1 cellular context compared by ENCODE assay signal in genomic region chr11:118572075-118572913, GRCh38.
TF ChIP-seq lines count a peak whose summit lies in the region.

Gene ARCN1 (plus strand): TSS chr11:118572409. CDS start chr11:118572548, 139 bp downstream.

TF ChIP-seq in WTC11, 78 proteins besides CTCF, POLR2A, EP300 and RAD21 (continued from another document and continues in another):
- TF ChIP-seq SMAD3 (CRISPR knock-in tag; IDR thresholded peaks at IDR 0.05; ENCODE audit: borderline replicate concordance), result peak; percentile 66; the same call in 1 of the 2 replicates
- TF ChIP-seq TP53 (CRISPR knock-in tag; IDR thresholded peaks at IDR 0.05), result 0 out of 2 replicates have a peak, but pooled peaks have one; percentile 27
- no peak for TF ChIP-seq ZNF416 (CRISPR knock-in tag; IDR thresholded peaks at IDR 0.05)
- TF ChIP-seq ZNF671 (CRISPR knock-in tag; IDR thresholded peaks at IDR 0.05), result no peak
- TF ChIP-seq NR3C1 (CRISPR knock-in tag; conservative IDR thresholded peaks at IDR 0.05; ENCODE audit: low read depth), result no peak
- TF ChIP-seq EMX1 (CRISPR knock-in tag; IDR thresholded peaks at IDR 0.05), result no peak
- no peak for TF ChIP-seq KAT7 (CRISPR knock-in tag; IDR thresholded peaks at IDR 0.05; ENCODE audit: borderline replicate concordance)
- TF ChIP-seq GABPB1 (CRISPR knock-in tag; IDR thresholded peaks at IDR 0.05), result no peak; the same call in 1 of the 2 replicates
- TF ChIP-seq ZNF317 (CRISPR knock-in tag; IDR thresholded peaks at IDR 0.05; ENCODE audit: borderline replicate concordance, low read depth), result no peak
- TF ChIP-seq E2F5 (CRISPR knock-in tag; IDR thresholded peaks at IDR 0.05), result no peak
- no peak for TF ChIP-seq NFYB (CRISPR knock-in tag; conservative IDR thresholded peaks at IDR 0.05; ENCODE audit: low read depth)
- TF ChIP-seq, protein P1, sequence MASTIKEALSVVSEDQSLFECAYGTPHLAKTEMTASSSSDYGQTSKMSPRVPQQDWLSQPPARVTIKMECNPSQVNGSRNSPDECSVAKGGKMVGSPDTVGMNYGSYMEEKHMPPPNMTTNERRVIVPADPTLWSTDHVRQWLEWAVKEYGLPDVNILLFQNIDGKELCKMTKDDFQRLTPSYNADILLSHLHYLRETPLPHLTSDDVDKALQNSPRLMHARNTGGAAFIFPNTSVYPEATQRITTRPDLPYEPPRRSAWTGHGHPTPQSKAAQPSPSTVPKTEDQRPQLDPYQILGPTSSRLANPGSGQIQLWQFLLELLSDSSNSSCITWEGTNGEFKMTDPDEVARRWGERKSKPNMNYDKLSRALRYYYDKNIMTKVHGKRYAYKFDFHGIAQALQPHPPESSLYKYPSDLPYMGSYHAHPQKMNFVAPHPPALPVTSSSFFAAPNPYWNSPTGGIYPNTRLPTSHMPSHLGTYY (CRISPR knock-in tag; IDR thresholded peaks at IDR 0.05), result no peak
- no peak for TF ChIP-seq ZSCAN18 (CRISPR knock-in tag; IDR thresholded peaks at IDR 0.05)
- no peak for TF ChIP-seq E2F1 (CRISPR knock-in tag; IDR thresholded peaks at IDR 0.05)
- TF ChIP-seq USF2 (CRISPR knock-in tag; IDR thresholded peaks at IDR 0.05), result no peak
- no peak for TF ChIP-seq NR1H2 (CRISPR knock-in tag; IDR thresholded peaks at IDR 0.05)
- TF ChIP-seq, protein P2, sequence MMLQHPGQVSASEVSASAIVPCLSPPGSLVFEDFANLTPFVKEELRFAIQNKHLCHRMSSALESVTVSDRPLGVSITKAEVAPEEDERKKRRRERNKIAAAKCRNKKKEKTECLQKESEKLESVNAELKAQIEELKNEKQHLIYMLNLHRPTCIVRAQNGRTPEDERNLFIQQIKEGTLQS (CRISPR knock-in tag; conservative IDR thresholded peaks at IDR 0.05), result no peak
- TF ChIP-seq, protein P3, sequence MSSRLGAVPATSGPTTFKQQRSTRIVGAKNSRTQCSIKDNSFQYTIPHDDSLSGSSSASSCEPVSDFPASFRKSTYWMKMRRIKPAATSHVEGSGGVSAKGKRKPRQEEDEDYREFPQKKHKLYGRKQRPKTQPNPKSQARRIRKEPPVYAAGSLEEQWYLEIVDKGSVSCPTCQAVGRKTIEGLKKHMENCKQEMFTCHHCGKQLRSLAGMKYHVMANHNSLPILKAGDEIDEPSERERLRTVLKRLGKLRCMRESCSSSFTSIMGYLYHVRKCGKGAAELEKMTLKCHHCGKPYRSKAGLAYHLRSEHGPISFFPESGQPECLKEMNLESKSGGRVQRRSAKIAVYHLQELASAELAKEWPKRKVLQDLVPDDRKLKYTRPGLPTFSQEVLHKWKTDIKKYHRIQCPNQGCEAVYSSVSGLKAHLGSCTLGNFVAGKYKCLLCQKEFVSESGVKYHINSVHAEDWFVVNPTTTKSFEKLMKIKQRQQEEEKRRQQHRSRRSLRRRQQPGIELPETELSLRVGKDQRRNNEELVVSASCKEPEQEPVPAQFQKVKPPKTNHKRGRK (CRISPR knock-in tag; IDR thresholded peaks at IDR 0.05; ENCODE audit: borderline replicate concordance), result no peak
- no peak for TF ChIP-seq ZNF423 (CRISPR knock-in tag; IDR thresholded peaks at IDR 0.05)
- TF ChIP-seq PREB (CRISPR knock-in tag; IDR thresholded peaks at IDR 0.05; ENCODE audit: borderline replicate concordance), result no peak
- TF ChIP-seq ZNF232 (CRISPR knock-in tag; IDR thresholded peaks at IDR 0.05), result peak; percentile 83; the same call in 1 of the 2 replicates
- TF ChIP-seq, protein P4, sequence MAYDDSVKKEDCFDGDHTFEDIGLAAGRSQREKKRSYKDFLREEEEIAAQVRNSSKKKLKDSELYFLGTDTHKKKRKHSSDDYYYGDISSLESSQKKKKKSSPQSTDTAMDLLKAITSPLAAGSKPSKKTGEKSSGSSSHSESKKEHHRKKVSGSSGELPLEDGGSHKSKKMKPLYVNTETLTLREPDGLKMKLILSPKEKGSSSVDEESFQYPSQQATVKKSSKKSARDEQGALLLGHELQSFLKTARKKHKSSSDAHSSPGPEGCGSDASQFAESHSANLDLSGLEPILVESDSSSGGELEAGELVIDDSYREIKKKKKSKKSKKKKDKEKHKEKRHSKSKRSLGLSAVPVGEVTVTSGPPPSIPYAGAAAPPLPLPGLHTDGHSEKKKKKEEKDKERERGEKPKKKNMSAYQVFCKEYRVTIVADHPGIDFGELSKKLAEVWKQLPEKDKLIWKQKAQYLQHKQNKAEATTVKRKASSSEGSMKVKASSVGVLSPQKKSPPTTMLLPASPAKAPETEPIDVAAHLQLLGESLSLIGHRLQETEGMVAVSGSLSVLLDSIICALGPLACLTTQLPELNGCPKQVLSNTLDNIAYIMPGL (CRISPR knock-in tag; IDR thresholded peaks at IDR 0.05), result peak; percentile 77; the same call in 1 of the 2 replicates
- TF ChIP-seq TEAD4 (CRISPR knock-in tag; IDR thresholded peaks at IDR 0.05), result no peak
- TF ChIP-seq NR2C2 (CRISPR knock-in tag; IDR thresholded peaks at IDR 0.05), result peak; percentile 56; the same call in 1 of the 2 replicates
- peak; percentile 79; the same call in 1 of the 2 replicates for TF ChIP-seq FOXP1 (CRISPR knock-in tag; IDR thresholded peaks at IDR 0.05; ENCODE audit: borderline replicate concordance)
- TF ChIP-seq, protein P5, sequence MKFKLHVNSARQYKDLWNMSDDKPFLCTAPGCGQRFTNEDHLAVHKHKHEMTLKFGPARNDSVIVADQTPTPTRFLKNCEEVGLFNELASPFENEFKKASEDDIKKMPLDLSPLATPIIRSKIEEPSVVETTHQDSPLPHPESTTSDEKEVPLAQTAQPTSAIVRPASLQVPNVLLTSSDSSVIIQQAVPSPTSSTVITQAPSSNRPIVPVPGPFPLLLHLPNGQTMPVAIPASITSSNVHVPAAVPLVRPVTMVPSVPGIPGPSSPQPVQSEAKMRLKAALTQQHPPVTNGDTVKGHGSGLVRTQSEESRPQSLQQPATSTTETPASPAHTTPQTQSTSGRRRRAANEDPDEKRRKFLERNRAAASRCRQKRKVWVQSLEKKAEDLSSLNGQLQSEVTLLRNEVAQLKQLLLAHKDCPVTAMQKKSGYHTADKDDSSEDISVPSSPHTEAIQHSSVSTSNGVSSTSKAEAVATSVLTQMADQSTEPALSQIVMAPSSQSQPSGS (CRISPR knock-in tag; IDR thresholded peaks at IDR 0.05; ENCODE audit: borderline replicate concordance, low read depth), result no peak
- TF ChIP-seq ETV6 (CRISPR knock-in tag; IDR thresholded peaks at IDR 0.05), result peak; percentile 23; the same call in 1 of the 2 replicates
- TF ChIP-seq, protein P6, sequence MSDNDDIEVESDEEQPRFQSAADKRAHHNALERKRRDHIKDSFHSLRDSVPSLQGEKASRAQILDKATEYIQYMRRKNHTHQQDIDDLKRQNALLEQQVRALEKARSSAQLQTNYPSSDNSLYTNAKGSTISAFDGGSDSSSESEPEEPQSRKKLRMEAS (CRISPR knock-in tag; IDR thresholded peaks at IDR 0.05), result peak; percentile 59
- TF ChIP-seq, protein P7, sequence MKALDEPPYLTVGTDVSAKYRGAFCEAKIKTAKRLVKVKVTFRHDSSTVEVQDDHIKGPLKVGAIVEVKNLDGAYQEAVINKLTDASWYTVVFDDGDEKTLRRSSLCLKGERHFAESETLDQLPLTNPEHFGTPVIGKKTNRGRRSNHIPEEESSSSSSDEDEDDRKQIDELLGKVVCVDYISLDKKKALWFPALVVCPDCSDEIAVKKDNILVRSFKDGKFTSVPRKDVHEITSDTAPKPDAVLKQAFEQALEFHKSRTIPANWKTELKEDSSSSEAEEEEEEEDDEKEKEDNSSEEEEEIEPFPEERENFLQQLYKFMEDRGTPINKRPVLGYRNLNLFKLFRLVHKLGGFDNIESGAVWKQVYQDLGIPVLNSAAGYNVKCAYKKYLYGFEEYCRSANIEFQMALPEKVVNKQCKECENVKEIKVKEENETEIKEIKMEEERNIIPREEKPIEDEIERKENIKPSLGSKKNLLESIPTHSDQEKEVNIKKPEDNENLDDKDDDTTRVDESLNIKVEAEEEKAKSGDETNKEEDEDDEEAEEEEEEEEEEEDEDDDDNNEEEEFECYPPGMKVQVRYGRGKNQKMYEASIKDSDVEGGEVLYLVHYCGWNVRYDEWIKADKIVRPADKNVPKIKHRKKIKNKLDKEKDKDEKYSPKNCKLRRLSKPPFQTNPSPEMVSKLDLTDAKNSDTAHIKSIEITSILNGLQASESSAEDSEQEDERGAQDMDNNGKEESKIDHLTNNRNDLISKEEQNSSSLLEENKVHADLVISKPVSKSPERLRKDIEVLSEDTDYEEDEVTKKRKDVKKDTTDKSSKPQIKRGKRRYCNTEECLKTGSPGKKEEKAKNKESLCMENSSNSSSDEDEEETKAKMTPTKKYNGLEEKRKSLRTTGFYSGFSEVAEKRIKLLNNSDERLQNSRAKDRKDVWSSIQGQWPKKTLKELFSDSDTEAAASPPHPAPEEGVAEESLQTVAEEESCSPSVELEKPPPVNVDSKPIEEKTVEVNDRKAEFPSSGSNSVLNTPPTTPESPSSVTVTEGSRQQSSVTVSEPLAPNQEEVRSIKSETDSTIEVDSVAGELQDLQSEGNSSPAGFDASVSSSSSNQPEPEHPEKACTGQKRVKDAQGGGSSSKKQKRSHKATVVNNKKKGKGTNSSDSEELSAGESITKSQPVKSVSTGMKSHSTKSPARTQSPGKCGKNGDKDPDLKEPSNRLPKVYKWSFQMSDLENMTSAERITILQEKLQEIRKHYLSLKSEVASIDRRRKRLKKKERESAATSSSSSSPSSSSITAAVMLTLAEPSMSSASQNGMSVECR (CRISPR knock-in tag; IDR thresholded peaks at IDR 0.05; ENCODE audit: borderline replicate concordance), result peak; percentile 33; the same call in 1 of the 2 replicates
- no peak for TF ChIP-seq MYBL2 (CRISPR knock-in tag; IDR thresholded peaks at IDR 0.05)
- TF ChIP-seq ZNF138 (CRISPR knock-in tag; conservative IDR thresholded peaks at IDR 0.05), result no peak
- no peak for TF ChIP-seq FOXJ3 (CRISPR knock-in tag; IDR thresholded peaks at IDR 0.05; ENCODE audit: borderline replicate concordance)
- TF ChIP-seq, protein P8, sequence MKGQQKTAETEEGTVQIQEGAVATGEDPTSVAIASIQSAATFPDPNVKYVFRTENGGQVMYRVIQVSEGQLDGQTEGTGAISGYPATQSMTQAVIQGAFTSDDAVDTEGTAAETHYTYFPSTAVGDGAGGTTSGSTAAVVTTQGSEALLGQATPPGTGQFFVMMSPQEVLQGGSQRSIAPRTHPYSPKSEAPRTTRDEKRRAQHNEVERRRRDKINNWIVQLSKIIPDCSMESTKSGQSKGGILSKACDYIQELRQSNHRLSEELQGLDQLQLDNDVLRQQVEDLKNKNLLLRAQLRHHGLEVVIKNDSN (CRISPR knock-in tag; IDR thresholded peaks at IDR 0.05), result no peak
- TF ChIP-seq, protein P9, sequence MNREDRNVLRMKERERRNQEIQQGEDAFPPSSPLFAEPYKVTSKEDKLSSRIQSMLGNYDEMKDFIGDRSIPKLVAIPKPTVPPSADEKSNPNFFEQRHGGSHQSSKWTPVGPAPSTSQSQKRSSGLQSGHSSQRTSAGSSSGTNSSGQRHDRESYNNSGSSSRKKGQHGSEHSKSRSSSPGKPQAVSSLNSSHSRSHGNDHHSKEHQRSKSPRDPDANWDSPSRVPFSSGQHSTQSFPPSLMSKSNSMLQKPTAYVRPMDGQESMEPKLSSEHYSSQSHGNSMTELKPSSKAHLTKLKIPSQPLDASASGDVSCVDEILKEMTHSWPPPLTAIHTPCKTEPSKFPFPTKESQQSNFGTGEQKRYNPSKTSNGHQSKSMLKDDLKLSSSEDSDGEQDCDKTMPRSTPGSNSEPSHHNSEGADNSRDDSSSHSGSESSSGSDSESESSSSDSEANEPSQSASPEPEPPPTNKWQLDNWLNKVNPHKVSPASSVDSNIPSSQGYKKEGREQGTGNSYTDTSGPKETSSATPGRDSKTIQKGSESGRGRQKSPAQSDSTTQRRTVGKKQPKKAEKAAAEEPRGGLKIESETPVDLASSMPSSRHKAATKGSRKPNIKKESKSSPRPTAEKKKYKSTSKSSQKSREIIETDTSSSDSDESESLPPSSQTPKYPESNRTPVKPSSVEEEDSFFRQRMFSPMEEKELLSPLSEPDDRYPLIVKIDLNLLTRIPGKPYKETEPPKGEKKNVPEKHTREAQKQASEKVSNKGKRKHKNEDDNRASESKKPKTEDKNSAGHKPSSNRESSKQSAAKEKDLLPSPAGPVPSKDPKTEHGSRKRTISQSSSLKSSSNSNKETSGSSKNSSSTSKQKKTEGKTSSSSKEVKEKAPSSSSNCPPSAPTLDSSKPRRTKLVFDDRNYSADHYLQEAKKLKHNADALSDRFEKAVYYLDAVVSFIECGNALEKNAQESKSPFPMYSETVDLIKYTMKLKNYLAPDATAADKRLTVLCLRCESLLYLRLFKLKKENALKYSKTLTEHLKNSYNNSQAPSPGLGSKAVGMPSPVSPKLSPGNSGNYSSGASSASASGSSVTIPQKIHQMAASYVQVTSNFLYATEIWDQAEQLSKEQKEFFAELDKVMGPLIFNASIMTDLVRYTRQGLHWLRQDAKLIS (CRISPR knock-in tag; IDR thresholded peaks at IDR 0.05; ENCODE audit: borderline replicate concordance), result no peak
